8 cellular contexts compared by ENCODE assay signal in genomic region chr20:6122111-6122872, GRCh38. TPM values are rescaled to one million over a fixed set of nuclear protein-coding genes. Genes with fewer than 3 reads are reported as not detected.
DNase-seq lines count a peak whose midpoint lies in the region; ATAC-seq, FAIRE-seq and TF ChIP-seq lines count a peak whose summit lies in the region.

No MANE protein-coding gene starts in this region.

- FAIRE-seq in pancreas (lab: Jason Lieb, UNC) = no peak

- POLR2A ChIA-PET in CD4-positive, alpha-beta memory T cell (lab: Charles Lee; ENCODE audit: partially characterized antibody) = no interaction called here

- in situ Hi-C loops in SK-MEL-5 (cut with HindIII; ENCODE audit: low pct_unique_long_range_greater_than_20kb, low sequenced_read_pairs) = no loop called here

- peaks cover 28 to 35% of the 10 kb centered on the region in 2 donors for H3K27me3 Mint-ChIP-seq in CD4-positive, alpha-beta memory T cell
- peaks cover 2% of the 10 kb centered on the region for H3K27me3 Mint-ChIP-seq in HFFc6 (ENCODE audit: insufficient read depth)
- peaks cover 51 to 56% of the 10 kb centered on the region in 2 donors for H3K27me3 Mint-ChIP-seq in effector memory CD8-positive, alpha-beta T cell

- peaks cover 0 to 2% (median 0%) of the 10 kb centered on the region in 8 donors for H3K9me3 Mint-ChIP-seq in CD4-positive, alpha-beta memory T cell
- H3K9me3 Mint-ChIP-seq in HFFc6 = no peaks in the 10 kb centered on the region
- H3K9me3 Mint-ChIP-seq in effector memory CD8-positive, alpha-beta T cell = no peaks in the 10 kb centered on the region

- no peaks in the 10 kb centered on the region for H3K36me3 Mint-ChIP-seq in CD4-positive, alpha-beta memory T cell
- peaks cover 14% of the 10 kb centered on the region for H3K36me3 Mint-ChIP-seq in HFFc6 (ENCODE audit: low read depth)
- H3K36me3 Mint-ChIP-seq in effector memory CD8-positive, alpha-beta T cell (ENCODE audit: insufficient read depth) = peaks cover 2% of the 10 kb centered on the region

- peaks cover 1 to 18% (median 5%) of the 10 kb centered on the region in 4 donors for H3K4me1 Mint-ChIP-seq in CD4-positive, alpha-beta memory T cell
- peaks cover 20% of the 10 kb centered on the region for H3K4me1 Mint-ChIP-seq in HFFc6 (ENCODE audit: low read depth)
- peaks cover 4 to 8% of the 10 kb centered on the region in 2 donors for H3K4me1 Mint-ChIP-seq in effector memory CD8-positive, alpha-beta T cell (ENCODE audit: low read depth in 2 of 2)

- no peak overlapping the region for H3K27ac ChIP-seq in CD4-positive, alpha-beta memory T cell (ENCODE audit: low read depth, low read length)
- H3K27ac ChIP-seq in foreskin keratinocyte (peak overlapping the region; percentile 85), pancreas (peak overlapping the region; percentile 66 to 72 (median 70))

- TF ChIP-seq CTCF in HFFc6 (IDR thresholded peaks at IDR 0.05) (no peak), foreskin keratinocyte (conservative IDR thresholded peaks at IDR 0.05) (no peak), pancreas (IDR thresholded peaks at IDR 0.05) (no peak)

- CTCF ChIA-PET in CD4-positive, alpha-beta memory T cell (lab: Charles Lee; ENCODE audit: partially characterized antibody) = no interaction called here

- intact Hi-C loops in CD4-positive, alpha-beta memory T cell (cut with micrococcal nuclease) = no loop called here
- intact Hi-C loops in pancreas (cut with DNase I) = no loop called here

- ATAC-seq in foreskin keratinocyte = peak; percentile 6
- peak; percentile 28 to 72 (median 46) for ATAC-seq in pancreas
- no peak for ATAC-seq in effector memory CD8-positive, alpha-beta T cell (replicated peaks)

- 1 to 2% methylated on average over 27 of the region's 27 CpGs for WGBS in pancreas, 2 donors

- peaks cover 7% of the 10 kb centered on the region for H3K4me1 ChIP-seq in CD4-positive, alpha-beta memory T cell (ENCODE audit: insufficient read depth, low read length)
- H3K4me1 ChIP-seq in foreskin keratinocyte (peaks cover 8% of the 10 kb centered on the region), pancreas (peaks cover 0 to 3% (median 0%) of the 10 kb centered on the region in 3 donors)

- no peaks in the 10 kb centered on the region for H3K9me3 ChIP-seq in CD4-positive, alpha-beta memory T cell (ENCODE audit: control insufficient read depth in 1 of 2, low read length in 2 of 2)
- H3K9me3 ChIP-seq in pancreas = no peaks in the 10 kb centered on the region

- H3K27ac Mint-ChIP-seq in CD4-positive, alpha-beta memory T cell = no peak overlapping the region
- H3K27ac Mint-ChIP-seq in HFFc6 = peak overlapping the region; percentile 73
- no peak overlapping the region for H3K27ac Mint-ChIP-seq in effector memory CD8-positive, alpha-beta T cell

- H3K4me3 ChIP-seq in CD4-positive, alpha-beta memory T cell (ENCODE audit: low read length in 2 of 2) = no peak overlapping the region
- peak overlapping the region; percentile 33 to 66 (median 47) for H3K4me3 ChIP-seq in pancreas

- no peak for DNase-seq in CD4-positive, alpha-beta memory T cell
- peak; percentile 28 for DNase-seq in HFFc6
- peak; percentile 12 for DNase-seq in SK-MEL-5 (ENCODE audit: low read depth, low spot score)
- DNase-seq in foreskin keratinocyte = peak; percentile 88 to 95
- peak in 1 of 6 donors; percentile 18 for DNase-seq in pancreas
- no peak for DNase-seq in GDM1 (lab: John Stamatoyannopoulos, UW)
- DNase-seq in effector memory CD8-positive, alpha-beta T cell = no peak
- no peak for DNase-seq in NK-92 treated with Interleukin-12 subunit alpha and Interleukin-12 subunit beta, amount 100 ng/mL, for 24 hours (lab: John Stamatoyannopoulos, UW)

- H3K27me3 ChIP-seq in CD4-positive, alpha-beta memory T cell (ENCODE audit: insufficient read depth, low read length) = no peaks in the 10 kb centered on the region
- H3K27me3 ChIP-seq in foreskin keratinocyte (no peaks in the 10 kb centered on the region), pancreas (no peaks in the 10 kb centered on the region)

- H3K4me3 Mint-ChIP-seq in CD4-positive, alpha-beta memory T cell = peak overlapping the region in 7 of 8 donors; percentile 1 to 65 (median 44)
- peak overlapping the region; percentile 88 for H3K4me3 Mint-ChIP-seq in HFFc6
- H3K4me3 Mint-ChIP-seq in effector memory CD8-positive, alpha-beta T cell = peak overlapping the region in 1 of 2 donors; percentile 48

- H3K36me3 ChIP-seq in CD4-positive, alpha-beta memory T cell (ENCODE audit: insufficient read depth, low read length) = no peaks in the 10 kb centered on the region
- no peaks in the 10 kb centered on the region for H3K36me3 ChIP-seq in pancreas

RNA-seq across cellular contexts. Expression of gene FERMT1, which starts 0.5 kb away (rescaled TPM):
- total RNA-seq in CD4-positive, alpha-beta memory T cell = not detected
- not detected for polyA plus RNA-seq in CD4-positive, alpha-beta memory T cell
- 10 to 100 TPM in 3 of 6 experiments, 1 to 10 TPM in 3; 7.7 to 11.0 (median 9.8) TPM for total RNA-seq in HFFc6 (2021; fragmentation: NEBNext Ultra II Directional; extraction: Animal tissue kit (Norgen Biotek cat#: 25700))
- 6.6 and 6.7 TPM in 2 replicates for total RNA-seq in SK-MEL-5 (2014; rRNA removed; shearing (Covaris generic))
- polyA plus RNA-seq in SK-MEL-5 (2015; cell fraction: cytosol; rRNA removed) = 6.0 and 10.2 TPM in 2 replicates
- polyA plus RNA-seq in SK-MEL-5 (2015; cell fraction: nucleus; rRNA removed) = 6.0 and 7.3 TPM in 2 replicates
- 138 and 276 TPM in 2 replicates for total RNA-seq in foreskin keratinocyte
- polyA plus RNA-seq in foreskin keratinocyte = 58.5 and 95.3 TPM in 2 replicates
- 1 to 10 TPM; 1.5 to 5.6 (median 2.6) TPM for total RNA-seq in pancreas
- 1 to 10 TPM in 1 of 2 donors, under 1 TPM in 1; 0.80 to 2.5 TPM for polyA plus RNA-seq in pancreas

Comparison
In these comparisons a context has a peak if more than half of its experiments do, and no peak if none do; other contexts are left out.
1. DNase-seq: peak in HFFc6 (single experiment), SK-MEL-5 (single experiment) and foreskin keratinocyte (2 of 2); none in CD4-positive, alpha-beta memory T cell (0 of 5), GDM1 (single experiment), effector memory CD8-positive, alpha-beta T cell (0 of 3) and NK-92 treated with Interleukin-12 subunit alpha and Interleukin-12 subunit beta, amount 100 ng/mL, for 24 hours (single experiment).
2. H3K4me3 ChIP-seq: peak in pancreas (4 of 4); none in CD4-positive, alpha-beta memory T cell (0 of 2).
3. RNA of gene FERMT1, which starts 0.5 kb away (total RNA-seq): 138 to 276 TPM in foreskin keratinocyte; 7.7 to 11.0 TPM in HFFc6, 6.6 to 6.7 TPM in SK-MEL-5, 1.5 to 5.6 TPM in pancreas and not detected in CD4-positive, alpha-beta memory T cell; every median in the first group is over 10 times any median in the second.